In the genomic region with DNA sequence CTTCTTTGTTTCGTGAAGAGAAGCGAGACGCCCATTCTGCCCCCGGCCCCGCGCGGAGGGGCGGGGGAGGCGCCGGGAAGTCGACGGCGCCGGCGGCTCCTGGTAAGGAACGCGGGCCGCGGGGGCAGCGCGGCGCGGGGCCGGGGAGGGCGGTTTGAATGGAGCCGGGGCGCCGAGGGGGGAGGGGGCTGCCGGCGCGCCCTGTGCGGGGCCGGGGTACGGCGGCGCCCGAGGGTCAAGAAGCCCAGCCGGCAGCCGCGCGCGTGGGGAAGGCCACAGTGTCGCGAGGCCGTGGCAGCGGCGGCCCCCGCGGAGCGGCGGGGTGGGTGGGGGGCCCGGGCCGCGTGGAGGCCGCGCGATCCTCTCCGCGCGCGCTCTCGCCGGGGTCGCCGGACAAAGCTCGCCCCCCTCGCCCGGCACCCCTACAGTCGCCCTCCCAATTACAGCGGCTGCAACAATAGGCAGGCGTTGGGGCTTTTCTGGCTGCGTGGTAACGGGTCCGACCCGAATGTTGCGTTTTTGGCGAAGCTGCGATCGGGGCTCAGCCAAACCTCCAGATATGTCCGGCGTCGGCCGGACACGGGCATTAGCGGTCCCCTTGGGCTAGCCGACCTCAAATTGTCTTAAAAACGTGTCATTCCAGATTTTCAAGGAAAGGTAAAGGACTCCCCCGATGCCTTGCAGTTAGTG, we compare ENCODE assay signal across 8 cellular contexts. TPM values are rescaled to one million over a fixed set of nuclear protein-coding genes. Genes with fewer than 3 reads are reported as not detected.
DNase-seq lines count a peak whose midpoint lies in the region; ATAC-seq and TF ChIP-seq lines count a peak whose summit lies in the region.

No MANE protein-coding gene starts in this region.

- 0 to 1% (median 1%) methylated on average over 12 to 88 of the region's 88 CpGs for WGBS in stomach, 5 donors

- TF ChIP-seq POLR2A in Peyer's patch (IDR thresholded peaks at IDR 0.05), result no peak
- no peak for TF ChIP-seq POLR2A in stomach (IDR thresholded peaks at IDR 0.05)

- ATAC-seq in HG02870 (IDR thresholded peaks at IDR 0.05; ENCODE audit: unreplicated experiment) (peak; percentile 29), left lobe of liver (peak; percentile 63)

- intact Hi-C loops in stomach (cut with DNase I; ENCODE audit: low total_unique reads), result no loop called here

- no peak for TF ChIP-seq EP300 in stomach (IDR thresholded peaks at IDR 0.05)

- H3K4me1 ChIP-seq in Peyer's patch (peaks cover 0 to 27% (median 12%) of the 10 kb centered on the region in 4 donors), stomach (peaks cover 15 to 51% (median 33%) of the 10 kb centered on the region in 4 donors)

- no peaks in the 10 kb centered on the region for H3K27me3 ChIP-seq in Peyer's patch
- no peaks in the 10 kb centered on the region for H3K27me3 ChIP-seq in stomach

- no peaks in the 10 kb centered on the region for H3K9me3 ChIP-seq in Peyer's patch
- H3K9me3 ChIP-seq in stomach, result no peaks in the 10 kb centered on the region

- H3K36me3 ChIP-seq in Peyer's patch (no peaks in the 10 kb centered on the region), stomach (no peaks in the 10 kb centered on the region)

- peak overlapping the region; percentile 88 to 96 (median 92) for H3K27ac ChIP-seq in Peyer's patch
- peak overlapping the region; percentile 79 for H3K27ac ChIP-seq in cingulate gyrus (ENCODE audit: low read depth, low read length)
- peak overlapping the region; percentile 81 to 96 (median 87) for H3K27ac ChIP-seq in stomach

- H3K4me3 ChIP-seq in Peyer's patch, result peak overlapping the region; percentile 65 to 97 (median 88)
- peak overlapping the region; percentile 81 to 91 (median 90) for H3K4me3 ChIP-seq in stomach

- DNase-seq in stimulated activated CD4-positive, alpha-beta T cell treated with anti-CD3 and anti-CD28 coated beads, Interleukin-12 subunit alpha, Interleukin-12 subunit beta, amount 100 ng/mL, for 4 hours, result peak; percentile 21
- DNase-seq in stimulated activated CD4-positive, alpha-beta T cell treated with anti-CD3 and anti-CD28 coated beads, Interleukin-4, amount 100 ng/mL, for 4 hours, result no peak
- DNase-seq in Peyer's patch (peak in 2 of 3 donors; percentile 55 to 60), left lobe of liver (ENCODE audit: low spot score) (peak; percentile 75), stomach (peak; percentile 61), mesenteric fat pad (ENCODE audit: low spot score) (no peak)

- TF ChIP-seq CTCF in Peyer's patch (IDR thresholded peaks at IDR 0.05) (no peak), stomach (IDR thresholded peaks at IDR 0.05) (no peak)

RNA-seq across cellular contexts. Expression of gene SMARCA4, which starts 0.4 kb away (rescaled TPM):
- total RNA-seq in Peyer's patch (100 to 1,000 TPM in 2 of 4 donors, 10 to 100 TPM in 2; 68.3 to 208 (median 114) TPM), left lobe of liver (29.6 TPM), stomach (100 to 1,000 TPM in 1 of 5 donors, 10 to 100 TPM in 4; 28.6 to 158 (median 74.5) TPM), mesenteric fat pad (70.7 TPM)
- polyA plus RNA-seq in stomach, result 10 to 100 TPM; 41.5 to 77.2 (median 47.4) TPM

RNA-seq across cellular contexts. Expression of gene TIMM29, which starts 32.6 kb away (rescaled TPM):
- total RNA-seq in Peyer's patch (10 to 100 TPM; 28.0 to 39.5 (median 34.1) TPM), left lobe of liver (17.2 TPM), stomach (100 to 1,000 TPM in 1 of 5 donors, 10 to 100 TPM in 3, 1 to 10 TPM in 1; 9.8 to 294 (median 34.4) TPM), mesenteric fat pad (14.4 TPM)
- 10 to 100 TPM; 14.3 to 18.6 (median 14.3) TPM for polyA plus RNA-seq in stomach

RNA-seq across cellular contexts. Expression of gene YIPF2, which starts 32.8 kb away (rescaled TPM):
- 10 to 100 TPM; 30.5 to 60.1 (median 49.3) TPM for total RNA-seq in Peyer's patch
- 27.9 TPM for total RNA-seq in left lobe of liver
- 10 to 100 TPM in 4 of 5 donors, under 1 TPM in 1; 0.58 to 72.3 (median 52.6) TPM for total RNA-seq in stomach
- 10 to 100 TPM; 19.1 to 28.6 (median 28.6) TPM for polyA plus RNA-seq in stomach
- 28.4 TPM for total RNA-seq in mesenteric fat pad

Comparison
In these comparisons a context has a peak if more than half of its experiments do, and no peak if none do; other contexts are left out.
1. DNase-seq: peak in stimulated activated CD4-positive, alpha-beta T cell treated with anti-CD3 and anti-CD28 coated beads, Interleukin-12 subunit alpha, Interleukin-12 subunit beta, amount 100 ng/mL, for 4 hours (single experiment), Peyer's patch (2 of 3), left lobe of liver (single experiment) and stomach (single experiment); none in stimulated activated CD4-positive, alpha-beta T cell treated with anti-CD3 and anti-CD28 coated beads, Interleukin-4, amount 100 ng/mL, for 4 hours (0 of 2) and mesenteric fat pad (single experiment).
2. Peak in every context shown above with its lines, with median percentiles within 50 percentile points of each other: H3K27ac ChIP-seq.